11 cellular contexts compared by ENCODE assay signal in the genomic region with DNA sequence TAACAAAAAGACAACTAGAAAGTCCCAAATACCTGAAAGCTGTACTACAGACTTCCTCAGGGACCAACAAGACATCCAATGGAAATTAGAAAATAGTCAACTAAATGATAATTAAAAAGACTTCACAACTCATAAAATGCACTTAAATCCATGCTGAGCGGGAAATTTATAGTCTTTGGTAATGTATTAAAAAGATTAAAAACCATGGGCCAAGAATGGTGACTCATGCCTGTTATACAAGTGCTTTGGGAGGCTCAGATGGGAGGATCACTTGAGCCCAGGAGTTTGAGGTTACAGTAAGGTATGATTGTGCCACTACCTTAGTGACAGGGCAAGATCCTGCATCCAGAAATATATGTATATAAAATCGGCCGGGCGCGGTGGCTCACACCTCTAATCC.
"Had no signal": no experiment of that assay in that cellular context is flagged by ENCODE, and none has a peak within 500 bp of the region (broad histone marks: within the 10 kb centered on the region; RNA-seq: fewer than 3 reads in every experiment).

No MANE protein-coding gene starts in this region.

- H3K9me3 ChIP-seq: HAP-1 had no signal

- H3K4me2 ChIP-seq: GM23338 had no signal

- ATAC-seq: GM23338, HCT116 had no signal

- H3K27ac ChIP-seq: GM23248 had no signal

- H3K4me1 ChIP-seq: HAP-1 had no signal

- H2AFZ ChIP-seq: GM23248, GM23338 had no signal

- H3K9ac ChIP-seq: GM23248 had no signal

- DNase-seq: GM23248, GOT3, H7, H9, HCEC 1CT, HFFc6 had no signal

- H3K36me3 ChIP-seq: HAP-1 had no signal

- FAIRE-seq: H1, H54 had no signal

- H3K4me3 ChIP-seq: GM23248, GM23338, HAP-1 had no signal
